ENCODE assay signal across 26 cellular contexts in the genomic region with DNA sequence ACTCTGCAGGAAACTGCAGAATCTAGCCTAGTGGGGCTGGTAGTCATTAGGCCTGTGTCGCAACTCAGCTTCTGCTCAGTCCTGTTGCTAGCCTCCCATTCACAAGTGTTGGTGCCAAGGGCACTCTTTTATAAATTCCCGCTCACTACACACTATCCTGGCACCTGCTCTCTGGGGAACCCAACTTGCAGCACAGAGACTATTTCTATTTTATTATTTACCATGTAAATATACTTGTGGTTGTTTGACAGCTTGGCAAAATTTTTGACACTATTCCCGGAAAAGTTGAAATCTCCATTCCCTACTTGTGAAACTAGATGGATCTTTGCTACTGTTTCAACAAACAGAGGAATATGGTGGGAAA. TPM values are rescaled to one million over a fixed set of nuclear protein-coding genes. Genes with fewer than 3 reads are reported as not detected.
DNase-seq lines count a peak whose midpoint lies in the region; ATAC-seq and TF ChIP-seq lines count a peak whose summit lies in the region.
"Had no signal": no experiment of that assay in that cellular context is flagged by ENCODE, and none has a peak within 500 bp of the region (broad histone marks: within the 10 kb centered on the region; RNA-seq: fewer than 3 reads in every experiment).

No MANE protein-coding gene starts in this region.

- POLR2A ChIA-PET in PC-3 (lab: Charles Lee; ENCODE audit: unreplicated experiment), result no interaction called here

- peak; percentile 10 for DNase-seq in EL
- no peak for DNase-seq in PC-3
- no peak for DNase-seq in left ventricle myocardium inferior
- no peak for DNase-seq in sciatic nerve (ENCODE audit: low spot score)
- no peak for DNase-seq in hepatocyte (ENCODE audit: low spot score)
- DNase-seq in COLO829 (ENCODE audit: low spot score), result no peak
- no peak for DNase-seq in NCI-H2029 treated with DMSO at 0.1 percent for 48 hours (lab: John Stamatoyannopoulos, UW)
- DNase-seq: activated CD4-positive, alpha-beta T cell treated with anti-CD3 and anti-CD28 coated beads, Interleukin-2, amount 10 ng/mL, durations not matched to agents 7 days and 5 days; activated naive CD4-positive, alpha-beta T cell treated with Interleukin-2 at 50 U/mL for 16 hours; activated T-cell treated with anti-CD3 and anti-CD28 coated beads, Interleukin-2, amount 50 U/mL, for 48 hours; amniotic stem cell; CD4-positive, alpha-beta T cell; DMS 273 treated with DMSO at 0.1 percent for 48 hours; HFFc6; KG1; naive B cell; NCI-H1436 treated with DMSO at 0.1 percent for 48 hours; NCI-H524; nucleus accumbens; stimulated activated CD4-positive, alpha-beta T cell treated with anti-CD3 and anti-CD28 coated beads, Interleukin-15, amount 100 ng/mL, for 24 hours had no signal

- no peaks in the 10 kb centered on the region for H3K9me2 ChIP-seq in PC-3 (replicated peaks; ENCODE audit: low read length)
- no peaks in the 10 kb centered on the region for H3K9me2 ChIP-seq in hepatocyte (replicated peaks; ENCODE audit: insufficient read depth)

- H4K20me1 ChIP-seq in PC-3 (ENCODE audit: low read length) (no peaks in the 10 kb centered on the region), hepatocyte (ENCODE audit: insufficient read depth, poor library complexity, severe bottlenecking) (no peaks in the 10 kb centered on the region)

- 87% methylated on average over 3 of the region's 3 CpGs for WGBS in hepatocyte (ENCODE audit: low lambda C conversion rate, missing lambda C conversion rate)

- ATAC-seq in PC-3 (peak; percentile 42), sciatic nerve (peak; percentile 32), HG02623 (IDR thresholded peaks at IDR 0.05; ENCODE audit: unreplicated experiment) (no peak)
- ATAC-seq: esophagus mucosa had no signal

- TF ChIP-seq CTCF in PC-3 (conservative IDR thresholded peaks at IDR 0.05; ENCODE audit: low read depth, low read length) (no peak), left ventricle myocardium inferior (IDR thresholded peaks at IDR 0.05; ENCODE audit: borderline replicate concordance) (no peak), hepatocyte (IDR thresholded peaks at IDR 0.05; ENCODE audit: poor library complexity) (no peak)

- H3K4me1 ChIP-seq in PC-3 (ENCODE audit: insufficient read depth, low read length), result peaks cover 9% of the 10 kb centered on the region; the same call in 1 of the 2 replicates
- peaks cover 21% of the 10 kb centered on the region for H3K4me1 ChIP-seq in left ventricle myocardium inferior
- peaks cover 2% of the 10 kb centered on the region for H3K4me1 ChIP-seq in hepatocyte (ENCODE audit: insufficient read depth)
- H3K4me1 ChIP-seq: tibial nerve had no signal

- H3K27me3 ChIP-seq in PC-3 (ENCODE audit: low read length) (no peaks in the 10 kb centered on the region), left ventricle myocardium inferior (ENCODE audit: low read depth) (no peaks in the 10 kb centered on the region), hepatocyte (no peaks in the 10 kb centered on the region)
- H3K27me3 ChIP-seq: tibial nerve had no signal

- H3K4me2 ChIP-seq in PC-3 (ENCODE audit: low read length) (no peak overlapping the region), hepatocyte (no peak overlapping the region)

- no peak overlapping the region for H3K9ac ChIP-seq in PC-3 (ENCODE audit: low read length)

- H3K36me3 ChIP-seq in PC-3 (ENCODE audit: low read depth, low read length) (no peaks in the 10 kb centered on the region), left ventricle myocardium inferior (no peaks in the 10 kb centered on the region), hepatocyte (replicated peaks; ENCODE audit: insufficient read depth, low read depth) (no peaks in the 10 kb centered on the region)
- H3K36me3 ChIP-seq: tibial nerve had no signal

- intact Hi-C loops in PC-3 (cut with micrococcal nuclease), result no loop called here
- intact Hi-C loops in left ventricle myocardium inferior (cut with micrococcal nuclease), result no loop called here
- intact Hi-C loops in sciatic nerve (cut with DNase I), result no loop called here

- no peaks in the 10 kb centered on the region for H3F3A ChIP-seq in PC-3 (ENCODE audit: low read length, unreplicated experiment)

- no peak overlapping the region for H2AFZ ChIP-seq in PC-3 (ENCODE audit: low read length)
- no peak overlapping the region for H2AFZ ChIP-seq in hepatocyte

- CTCF ChIA-PET in PC-3 (lab: Charles Lee), result no interaction called here

- no TSS peak for BruUV-seq in PC-3 (replicated peaks; lab: Mats Ljungman, UMichigan)

- H3K4me3 ChIP-seq in PC-3 (ENCODE audit: low read length) (no peak overlapping the region), left ventricle myocardium inferior (no peak overlapping the region), hepatocyte (no peak overlapping the region)
- H3K4me3 ChIP-seq: coronary artery, SK-N-MC, tibial nerve had no signal

- H3K79me2 ChIP-seq in PC-3 (ENCODE audit: low read length) (no peaks in the 10 kb centered on the region), hepatocyte (no peaks in the 10 kb centered on the region)

- H3K27ac ChIP-seq in PC-3 (ENCODE audit: low read length) (no peak overlapping the region), left ventricle myocardium inferior (replicated peaks) (peak overlapping the region; percentile 68), hepatocyte (no peak overlapping the region)
- H3K27ac ChIP-seq: coronary artery, SK-N-MC, tibial nerve, VCaP had no signal

- H3K9me3 ChIP-seq in PC-3 (ENCODE audit: low read length) (no peaks in the 10 kb centered on the region), left ventricle myocardium inferior (replicated peaks) (peaks cover under 1% of the 10 kb centered on the region), hepatocyte (ENCODE audit: low read depth) (no peaks in the 10 kb centered on the region)
- H3K9me3 ChIP-seq: tibial nerve had no signal

RNA-seq across cellular contexts. Expression of a gene that starts 20.4 kb away (rescaled TPM):
- total RNA-seq in PC-3 (2014; rRNA removed) (19.2 and 20.7 TPM in 2 replicates), left ventricle myocardium inferior (9.7 TPM), sciatic nerve (9.5 TPM), hepatocyte (11.8 and 12.0 TPM in 2 replicates)
- 11.5 and 16.6 TPM in 2 replicates for polyA plus RNA-seq in hepatocyte
